Comparison of ENCODE assay signal across 19 cellular contexts in the genomic region with DNA sequence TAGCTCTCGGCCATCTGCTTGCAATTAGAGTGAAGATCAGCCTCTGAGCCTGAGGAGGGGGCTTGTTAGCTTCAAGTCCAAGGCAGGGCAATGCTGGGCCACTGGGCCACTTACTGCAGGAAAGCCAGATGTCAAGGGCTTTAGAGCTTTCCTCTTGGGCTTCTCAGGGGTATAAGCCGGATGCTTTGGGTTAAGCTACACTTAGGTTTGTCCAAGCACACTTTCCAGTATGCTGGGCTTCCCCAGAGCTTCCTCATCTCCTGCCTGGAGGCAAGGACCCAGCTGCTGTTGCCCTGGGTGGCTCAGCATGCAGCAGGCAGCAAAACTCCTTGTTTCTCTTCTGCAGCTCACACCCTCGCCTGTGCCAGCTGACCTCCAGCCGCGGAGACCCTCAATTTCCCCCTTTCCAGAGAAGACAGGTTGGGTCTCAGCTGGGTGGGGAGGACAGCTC. TPM values are rescaled to one million over a fixed set of nuclear protein-coding genes. Genes with fewer than 3 reads are reported as not detected.
"Had no signal": no experiment of that assay in that cellular context is flagged by ENCODE, and none has a peak within 500 bp of the region (broad histone marks: within the 10 kb centered on the region; RNA-seq: fewer than 3 reads in every experiment).

No MANE protein-coding gene starts in this region.

- H3K27ac ChIP-seq: brain microvascular endothelial cell, foreskin keratinocyte, psoas muscle, stomach, testis had no signal

- H3K4me3 Mint-ChIP-seq: activated naive CD8-positive, alpha-beta T cell treated with anti-CD3 and anti-CD28 coated beads, Interleukin-2, amount 10 ng/mL, durations not matched to agents 7 days and 5 days had no signal

- H3K27me3 ChIP-seq: brain microvascular endothelial cell, sigmoid colon, stomach, testis had no signal

- H3K27ac Mint-ChIP-seq: activated naive CD8-positive, alpha-beta T cell treated with anti-CD3 and anti-CD28 coated beads, Interleukin-2, amount 10 ng/mL, durations not matched to agents 7 days and 5 days had no signal

- H3K4me1 ChIP-seq: foreskin keratinocyte had no signal

- H3K4me3 ChIP-seq: psoas muscle, sigmoid colon, spleen, stomach, testis had no signal

- H3K36me3 ChIP-seq: brain microvascular endothelial cell, sigmoid colon, spleen, stomach had no signal

- DNase-seq: activated CD4-positive, alpha-beta T cell treated with anti-CD3 and anti-CD28 coated beads, Interleukin-2, amount 50 U/mL, for 4 hours; activated naive CD4-positive, alpha-beta T cell; activated naive CD8-positive, alpha-beta T cell treated with anti-CD3 and anti-CD28 coated beads, Interleukin-2, amount 10 ng/mL, durations not matched to agents 7 days and 5 days; activated T-cell treated with anti-CD3 and anti-CD28 coated beads for 4 hours; anterior cingulate cortex; brain microvascular endothelial cell; effector memory CD4-positive, alpha-beta T cell; foreskin keratinocyte; mesendoderm; sigmoid colon; spleen; stomach; testis had no signal

- ATAC-seq: activated CD4-positive, CD25-positive, alpha-beta regulatory T cell treated with anti-CD3 and anti-CD28 coated beads, Interleukin-2, amount 50 U/mL, for 24 hours; foreskin keratinocyte; psoas muscle had no signal

- H3K9me3 ChIP-seq: psoas muscle, sigmoid colon, spleen, stomach, testis had no signal

RNA-seq across cellular contexts. Expression of a gene that starts 29.0 kb away (rescaled TPM):
- total RNA-seq: activated naive CD8-positive, alpha-beta T cell treated with anti-CD3 and anti-CD28 coated beads, Interleukin-2, amount 10 ng/mL, durations not matched to agents 7 days and 5 days; foreskin keratinocyte had no signal
- polyA plus RNA-seq: foreskin keratinocyte had no signal

RNA-seq across cellular contexts. Expression of a gene that starts 30.6 kb away (rescaled TPM):
- total RNA-seq: foreskin keratinocyte, kidney epithelial cell, osteocyte had no signal
- polyA plus RNA-seq: foreskin keratinocyte, neural cell had no signal

RNA-seq across cellular contexts. Expression of a gene that starts 56.8 kb away (rescaled TPM):
- total RNA-seq: activated naive CD8-positive, alpha-beta T cell treated with anti-CD3 and anti-CD28 coated beads, Interleukin-2, amount 10 ng/mL, durations not matched to agents 7 days and 5 days; foreskin keratinocyte; kidney epithelial cell; liver; osteocyte; sigmoid colon had no signal
- polyA plus RNA-seq: foreskin keratinocyte, liver, neural cell had no signal
